ENCODE assay signal across 21 cellular contexts in the genomic region with DNA sequence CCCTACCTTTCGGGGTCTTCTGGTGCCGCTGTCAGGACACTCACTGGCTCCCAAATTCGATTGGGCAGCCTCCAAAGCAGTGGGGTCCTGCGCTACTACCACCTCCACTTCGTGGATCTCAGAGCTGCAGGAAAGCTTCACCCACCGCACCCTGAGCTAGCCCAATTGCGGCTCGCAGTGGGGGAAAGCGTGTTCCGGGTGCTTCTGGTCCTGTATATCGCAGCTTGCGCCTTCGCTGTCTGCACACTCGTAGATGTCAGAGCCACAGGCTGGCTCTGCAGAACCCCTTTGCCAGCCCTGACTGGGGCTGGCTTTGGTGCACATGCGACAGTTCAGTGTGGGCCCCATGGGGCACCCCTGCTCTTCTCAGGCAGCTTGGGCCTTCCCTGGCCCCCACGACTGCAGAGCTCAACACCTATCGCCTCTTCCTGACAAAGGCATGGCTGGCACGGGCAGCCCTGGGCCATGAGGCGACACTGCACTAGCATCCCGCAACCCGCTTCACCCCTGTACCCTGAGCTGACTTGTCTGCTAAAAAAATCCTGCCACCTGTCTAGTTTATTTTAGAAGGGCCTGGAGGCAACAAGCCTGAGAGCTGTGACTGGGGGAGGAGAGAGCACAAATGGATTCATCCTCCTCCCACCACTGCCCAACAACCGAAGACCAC.
"Had no signal": no experiment of that assay in that cellular context is flagged by ENCODE, and none has a peak within 500 bp of the region (broad histone marks: within the 10 kb centered on the region; RNA-seq: fewer than 3 reads in every experiment).

No MANE protein-coding gene starts in this region.

- H3K4me1 ChIP-seq: heart right ventricle, neural progenitor cell, prostate gland, right atrium auricular region had no signal

- H3K27me3 ChIP-seq: neural progenitor cell, ovary, right atrium auricular region had no signal

- H3K4me3 Mint-ChIP-seq: activated naive CD8-positive, alpha-beta T cell treated with anti-CD3 and anti-CD28 coated beads for 36 hours; activated T-cell treated with anti-CD3 and anti-CD28 coated beads, Interleukin-2, amount 50 U/mL, for 24 hours; naive B cell; neural progenitor cell; stimulated activated memory B cell treated with anti-CD40 and anti-IgM and Interleukin-4, amounts not matched to agents 10 μg/mL and 1 μg/mL and 100 μg/mL, for 72 hours had no signal

- H3K9ac ChIP-seq: neural progenitor cell had no signal

- H3K27me3 Mint-ChIP-seq: activated T-cell treated with anti-CD3 and anti-CD28 coated beads, Interleukin-2, amount 50 U/mL, for 24 hours had no signal

- H3K27ac ChIP-seq: coronary artery, heart right ventricle, neural progenitor cell, ovary, prostate gland, right atrium auricular region had no signal

- H3K36me3 ChIP-seq: heart right ventricle, neural progenitor cell, ovary, prostate gland, right atrium auricular region had no signal

- H3K9me3 ChIP-seq: heart right ventricle, ovary, prostate gland, right atrium auricular region had no signal

- H3K36me3 Mint-ChIP-seq: activated naive CD8-positive, alpha-beta T cell treated with anti-CD3 and anti-CD28 coated beads for 36 hours; neural progenitor cell; stimulated activated memory B cell treated with anti-CD40 and anti-IgM and Interleukin-4, amounts not matched to agents 10 μg/mL and 1 μg/mL and 100 μg/mL, for 72 hours had no signal

- H3K4me2 ChIP-seq: neural progenitor cell had no signal

- DNase-seq: activated CD4-positive, alpha-beta T cell treated with anti-CD3 and anti-CD28 coated beads for 1 hour; activated CD4-positive, alpha-beta T cell treated with anti-CD3 and anti-CD28 coated beads, Interleukin-2, amount 50 U/mL, for 4 hours; activated CD8-positive, alpha-beta memory T cell treated with anti-CD3 and anti-CD28 coated beads for 24 hours; activated CD8-positive, alpha-beta memory T cell treated with anti-CD3 and anti-CD28 coated beads, Interleukin-2, amount 50 U/mL, for 4 hours; activated naive CD4-positive, alpha-beta T cell treated with Interleukin-2 at 50 U/mL for 16 hours; activated naive CD8-positive, alpha-beta T cell treated with anti-CD3 and anti-CD28 coated beads for 36 hours; activated T-cell treated with anti-CD3 and anti-CD28 coated beads, Interleukin-2, amount 50 U/mL, for 24 hours; heart right ventricle; islet precursor cell; left cardiac atrium; mesenchymal stem cell; naive B cell; ovary; stimulated activated CD4-positive, alpha-beta T cell treated with anti-CD3 and anti-CD28 coated beads, Interleukin-1b, Interleukin-23, amount 100 ng/mL, for 48 hours; T-helper 9 cell had no signal

- H3K9me3 Mint-ChIP-seq: activated naive CD8-positive, alpha-beta T cell treated with anti-CD3 and anti-CD28 coated beads for 36 hours; activated T-cell treated with anti-CD3 and anti-CD28 coated beads, Interleukin-2, amount 50 U/mL, for 24 hours; activated T-helper 2 cell treated with anti-CD3 and anti-CD28 coated beads, Interferon-gamma antibody, Interleukin-2, Interleukin-4, amounts not matched to agents 10 μg/mL and 5 μg/mL and 100 μg/mL, durations not matched to agents 14 hours and 24 hours and 36 hours; naive B cell; neural progenitor cell; stimulated activated memory B cell treated with anti-CD40 and anti-IgM and Interleukin-4, amounts not matched to agents 10 μg/mL and 1 μg/mL and 100 μg/mL, for 72 hours had no signal

- H3K27ac Mint-ChIP-seq: activated naive CD8-positive, alpha-beta T cell treated with anti-CD3 and anti-CD28 coated beads for 36 hours; activated T-cell treated with anti-CD3 and anti-CD28 coated beads, Interleukin-2, amount 50 U/mL, for 24 hours; activated T-helper 2 cell treated with anti-CD3 and anti-CD28 coated beads, Interferon-gamma antibody, Interleukin-2, Interleukin-4, amounts not matched to agents 10 μg/mL and 5 μg/mL and 100 μg/mL, durations not matched to agents 14 hours and 24 hours and 36 hours; naive B cell; neural progenitor cell; stimulated activated memory B cell treated with anti-CD40 and anti-IgM and Interleukin-4, amounts not matched to agents 10 μg/mL and 1 μg/mL and 100 μg/mL, for 72 hours had no signal

- H3K4me3 ChIP-seq: coronary artery, heart right ventricle, neural progenitor cell, ovary, prostate gland, right atrium auricular region had no signal

- ATAC-seq: heart right ventricle; left cardiac atrium; stimulated activated memory B cell treated with anti-CD40 and anti-IgM and Interleukin-4, amounts not matched to agents 10 μg/mL and 1 μg/mL and 100 μg/mL, for 72 hours had no signal

- H2AFZ ChIP-seq: neural progenitor cell had no signal

- H3K4me1 Mint-ChIP-seq: naive B cell; neural progenitor cell; stimulated activated memory B cell treated with anti-CD40 and anti-IgM and Interleukin-4, amounts not matched to agents 10 μg/mL and 1 μg/mL and 100 μg/mL, for 72 hours had no signal
